Comparison of ENCODE assay signal across 28 cellular contexts in genomic region chr1:220875233-220875632, GRCh38. TPM values are rescaled to one million over a fixed set of nuclear protein-coding genes. Genes with fewer than 3 reads are reported as not detected.
"Had no signal": no experiment of that assay in that cellular context is flagged by ENCODE, and none has a peak within 500 bp of the region (broad histone marks: within the 10 kb centered on the region; RNA-seq: fewer than 3 reads in every experiment).

No MANE protein-coding gene starts in this region.

- H3K27me3 Mint-ChIP-seq: activated B cell treated with CpG ODN at 0.5 μM for 24 hours had no signal

- DNase-seq: activated B cell treated with CpG ODN at 0.5 μM for 24 hours; activated CD4-positive, alpha-beta memory T cell treated with anti-CD3 and anti-CD28 coated beads for 36 hours; activated CD4-positive, alpha-beta T cell treated with anti-CD3 and anti-CD28 coated beads for 1 hour; activated CD4-positive, alpha-beta T cell treated with anti-CD3 and anti-CD28 coated beads, Interleukin-2, amount 10 ng/mL, durations not matched to agents 24 days and 14 days; activated CD8-positive, alpha-beta memory T cell treated with anti-CD3 and anti-CD28 coated beads for 24 hours; activated gamma-delta T cell; activated naive CD4-positive, alpha-beta T cell treated with anti-CD3 and anti-CD28 coated beads, Interleukin-2, amount 10 ng/mL, durations not matched to agents 7 days and 5 days; activated naive CD8-positive, alpha-beta T cell treated with anti-CD3 and anti-CD28 coated beads for 36 hours; activated T-cell treated with anti-CD3 and anti-CD28 coated beads for 4 hours; activated T-cell treated with anti-CD3 and anti-CD28 coated beads, Interleukin-2, amount 50 U/mL, for 48 hours; brain microvascular endothelial cell; KG1; NCI-H1092; NCI-H1417; NCI-H2029; NCI-H2107; NCI-H345; NCI-H510A; NCI-H69; NK-92 treated with Interleukin-12 subunit alpha and Interleukin-12 subunit beta, amount 100 ng/mL, for 24 hours; OCI-M1; RPMI8226; T-cell; T-helper 2 cell; T1000 had no signal

- H3K9me3 Mint-ChIP-seq: activated B cell treated with CpG ODN at 0.5 μM for 24 hours; activated CD4-positive, alpha-beta memory T cell treated with anti-CD3 and anti-CD28 coated beads for 36 hours; activated CD4-positive, alpha-beta T cell treated with anti-CD3 and anti-CD28 coated beads, Interleukin-2, amount 10 ng/mL, durations not matched to agents 24 days and 14 days; activated naive CD4-positive, alpha-beta T cell treated with anti-CD3 and anti-CD28 coated beads, Interleukin-2, amount 10 ng/mL, durations not matched to agents 7 days and 5 days; activated naive CD8-positive, alpha-beta T cell treated with anti-CD3 and anti-CD28 coated beads for 36 hours; activated T-helper 17 cell treated with anti-CD3 and anti-CD28 coated beads, Interleukin-2, amount 50 U/mL, for 72 hours; T-cell had no signal

- H3K27ac Mint-ChIP-seq: activated B cell treated with CpG ODN at 0.5 μM for 24 hours; activated CD4-positive, alpha-beta memory T cell treated with anti-CD3 and anti-CD28 coated beads for 36 hours; activated CD4-positive, alpha-beta T cell treated with anti-CD3 and anti-CD28 coated beads, Interleukin-2, amount 10 ng/mL, durations not matched to agents 24 days and 14 days; activated naive CD4-positive, alpha-beta T cell treated with anti-CD3 and anti-CD28 coated beads, Interleukin-2, amount 10 ng/mL, durations not matched to agents 7 days and 5 days; activated naive CD8-positive, alpha-beta T cell treated with anti-CD3 and anti-CD28 coated beads for 36 hours; activated T-helper 17 cell treated with anti-CD3 and anti-CD28 coated beads, Interleukin-2, amount 50 U/mL, for 72 hours had no signal

- H3K4me3 Mint-ChIP-seq: activated B cell treated with CpG ODN at 0.5 μM for 24 hours; activated CD4-positive, alpha-beta memory T cell treated with anti-CD3 and anti-CD28 coated beads for 36 hours; activated CD4-positive, alpha-beta T cell treated with anti-CD3 and anti-CD28 coated beads, Interleukin-2, amount 10 ng/mL, durations not matched to agents 24 days and 14 days; activated naive CD4-positive, alpha-beta T cell treated with anti-CD3 and anti-CD28 coated beads, Interleukin-2, amount 10 ng/mL, durations not matched to agents 7 days and 5 days; activated naive CD8-positive, alpha-beta T cell treated with anti-CD3 and anti-CD28 coated beads for 36 hours; activated T-helper 17 cell treated with anti-CD3 and anti-CD28 coated beads, Interleukin-2, amount 50 U/mL, for 72 hours; T-cell had no signal

- H3K36me3 Mint-ChIP-seq: activated naive CD4-positive, alpha-beta T cell treated with anti-CD3 and anti-CD28 coated beads, Interleukin-2, amount 10 ng/mL, durations not matched to agents 7 days and 5 days; activated naive CD8-positive, alpha-beta T cell treated with anti-CD3 and anti-CD28 coated beads for 36 hours; T-cell had no signal

- ATAC-seq: activated T-helper 17 cell treated with anti-CD3 and anti-CD28 coated beads, Interleukin-2, amount 50 U/mL, for 72 hours; Panc1; Right ventricle myocardium inferior; T-cell had no signal

RNA-seq across cellular contexts. Expression of gene HLX, which starts 4.0 kb away (rescaled TPM):
- total RNA-seq: activated naive CD8-positive, alpha-beta T cell treated with anti-CD3 and anti-CD28 coated beads for 36 hours had no signal
